1 cellular context compared by ENCODE assay signal in genomic region chr2:19706332-19706731, GRCh38.
TF ChIP-seq lines count a peak whose summit lies in the region.

No MANE protein-coding gene starts in this region.

TF ChIP-seq in endothelial cell of umbilical vein, 7 proteins besides CTCF, POLR2A, EP300 and RAD21 (continued from another document):
- no peak for TF ChIP-seq JUN (IDR thresholded peaks at IDR 0.05; ENCODE audit: borderline replicate concordance, insufficient read depth, insufficient read length, low read depth)
- TF ChIP-seq EZH2 (IDR thresholded peaks at IDR 0.05; ENCODE audit: borderline replicate concordance, low read depth, low read length, severe bottlenecking) = no peak
